In the genomic region with DNA sequence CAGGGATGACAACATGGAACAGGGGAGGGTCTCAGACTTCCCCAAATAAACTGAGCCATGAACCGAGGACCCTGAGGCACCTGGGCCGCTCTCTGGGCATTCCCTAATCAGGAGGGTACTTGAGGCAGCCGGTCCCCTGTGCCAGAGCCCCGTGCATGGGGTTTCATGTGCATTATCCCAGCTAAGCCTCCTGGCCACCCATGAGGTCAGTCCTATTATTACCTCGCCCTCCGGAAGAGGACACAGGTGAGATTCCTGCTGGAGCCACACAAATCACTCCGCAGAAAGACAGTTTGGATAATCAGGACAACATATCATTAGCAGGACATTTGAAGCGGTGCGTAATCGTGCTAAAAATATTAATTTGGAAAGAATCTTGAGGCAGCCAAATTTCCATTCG, we compare ENCODE assay signal across 1 cellular context.
TF ChIP-seq lines count a peak whose summit lies in the region.

No MANE protein-coding gene starts in this region.

TF ChIP-seq in HepG2, 621 proteins besides CTCF, POLR2A, EP300 and RAD21:
- TF ChIP-seq, protein P1, sequence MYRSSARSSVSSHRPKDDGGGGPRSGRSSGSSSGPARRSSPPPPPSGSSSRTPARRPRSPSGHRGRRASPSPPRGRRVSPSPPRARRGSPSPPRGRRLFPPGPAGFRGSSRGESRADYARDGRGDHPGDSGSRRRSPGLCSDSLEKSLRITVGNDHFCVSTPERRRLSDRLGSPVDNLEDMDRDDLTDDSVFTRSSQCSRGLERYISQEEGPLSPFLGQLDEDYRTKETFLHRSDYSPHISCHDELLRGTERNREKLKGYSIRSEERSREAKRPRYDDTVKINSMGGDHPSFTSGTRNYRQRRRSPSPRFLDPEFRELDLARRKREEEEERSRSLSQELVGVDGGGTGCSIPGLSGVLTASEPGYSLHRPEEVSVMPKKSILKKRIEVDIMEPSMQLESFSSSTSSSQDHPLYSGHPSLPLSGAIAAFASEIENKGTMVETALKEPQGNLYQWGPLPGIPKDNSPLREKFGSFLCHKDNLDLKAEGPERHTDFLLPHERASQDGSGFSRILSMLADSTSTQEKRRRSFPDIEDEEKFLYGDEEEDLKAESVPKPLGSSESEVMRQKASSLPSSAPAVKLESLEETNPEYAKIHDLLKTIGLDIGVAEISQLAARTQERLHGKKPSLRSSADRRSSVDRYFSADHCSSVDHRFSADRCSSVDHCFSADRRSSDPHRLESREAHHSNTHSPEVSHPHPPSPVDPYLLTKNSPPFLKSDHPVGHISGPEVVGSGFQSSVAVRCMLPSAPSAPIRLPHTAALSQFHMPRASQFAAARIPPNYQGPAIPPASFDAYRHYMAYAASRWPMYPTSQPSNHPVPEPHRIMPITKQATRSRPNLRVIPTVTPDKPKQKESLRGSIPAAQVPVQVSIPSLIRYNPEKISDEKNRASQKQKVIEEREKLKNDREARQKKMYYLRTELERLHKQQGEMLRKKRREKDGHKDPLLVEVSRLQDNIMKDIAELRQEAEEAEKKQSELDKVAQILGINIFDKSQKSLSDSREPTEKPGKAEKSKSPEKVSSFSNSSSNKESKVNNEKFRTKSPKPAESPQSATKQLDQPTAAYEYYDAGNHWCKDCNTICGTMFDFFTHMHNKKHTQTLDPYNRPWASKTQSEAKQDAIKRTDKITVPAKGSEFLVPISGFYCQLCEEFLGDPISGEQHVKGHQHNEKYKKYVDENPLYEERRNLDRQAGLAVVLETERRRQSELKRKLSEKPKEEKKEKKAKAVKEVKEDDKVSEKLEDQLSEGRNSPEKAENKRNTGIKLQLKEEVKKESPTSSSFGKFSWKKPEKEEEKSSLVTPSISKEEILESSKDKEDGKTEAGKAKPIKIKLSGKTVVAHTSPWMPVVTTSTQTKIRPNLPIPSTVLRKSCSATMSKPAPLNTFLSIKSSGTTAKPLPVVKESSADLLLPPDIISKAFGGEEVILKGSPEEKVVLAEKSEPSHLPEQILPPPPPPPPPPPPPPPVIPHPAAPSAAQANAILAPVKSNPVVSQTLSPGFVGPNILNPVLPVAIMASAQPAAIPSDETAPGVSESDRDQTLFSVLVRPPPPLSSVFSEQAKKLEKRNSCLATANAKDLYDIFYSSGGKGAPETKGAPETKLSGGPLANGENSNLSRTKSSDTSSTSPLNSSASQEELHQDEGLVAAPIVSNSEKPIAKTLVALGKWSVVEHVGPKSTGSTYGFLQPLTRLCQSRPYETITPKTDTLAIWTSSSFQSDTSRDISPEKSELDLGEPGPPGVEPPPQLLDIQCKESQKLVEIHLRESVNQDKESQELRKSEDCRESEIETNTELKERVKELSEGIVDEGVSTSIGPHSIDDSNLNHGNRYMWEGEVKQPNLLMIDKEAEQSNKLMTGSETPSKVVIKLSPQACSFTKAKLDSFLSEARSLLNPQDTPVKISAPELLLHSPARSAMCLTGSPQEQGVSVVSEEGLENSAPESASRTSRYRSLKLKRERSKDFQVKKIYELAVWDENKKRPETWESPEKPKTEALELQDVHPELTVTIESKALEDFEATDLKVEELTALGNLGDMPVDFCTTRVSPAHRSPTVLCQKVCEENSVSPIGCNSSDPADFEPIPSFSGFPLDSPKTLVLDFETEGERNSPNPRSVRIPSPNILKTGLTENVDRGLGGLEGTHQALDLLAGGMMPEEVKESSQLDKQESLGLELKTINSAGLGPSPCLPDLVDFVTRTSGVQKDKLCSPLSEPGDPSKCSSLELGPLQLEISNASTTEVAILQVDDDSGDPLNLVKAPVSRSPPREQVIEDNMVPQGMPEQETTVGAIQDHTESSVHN (CRISPR knock-in tag; IDR thresholded peaks at IDR 0.05), result no peak
- 0 out of 2 replicates have a peak, but pooled peaks have one; percentile 39 for TF ChIP-seq BRCA1 (CRISPR knock-in tag; IDR thresholded peaks at IDR 0.05)
- TF ChIP-seq ZNF562 (CRISPR knock-in tag; IDR thresholded peaks at IDR 0.05; ENCODE audit: borderline replicate concordance), result no peak
